18 cellular contexts compared by ENCODE assay signal in the genomic region with DNA sequence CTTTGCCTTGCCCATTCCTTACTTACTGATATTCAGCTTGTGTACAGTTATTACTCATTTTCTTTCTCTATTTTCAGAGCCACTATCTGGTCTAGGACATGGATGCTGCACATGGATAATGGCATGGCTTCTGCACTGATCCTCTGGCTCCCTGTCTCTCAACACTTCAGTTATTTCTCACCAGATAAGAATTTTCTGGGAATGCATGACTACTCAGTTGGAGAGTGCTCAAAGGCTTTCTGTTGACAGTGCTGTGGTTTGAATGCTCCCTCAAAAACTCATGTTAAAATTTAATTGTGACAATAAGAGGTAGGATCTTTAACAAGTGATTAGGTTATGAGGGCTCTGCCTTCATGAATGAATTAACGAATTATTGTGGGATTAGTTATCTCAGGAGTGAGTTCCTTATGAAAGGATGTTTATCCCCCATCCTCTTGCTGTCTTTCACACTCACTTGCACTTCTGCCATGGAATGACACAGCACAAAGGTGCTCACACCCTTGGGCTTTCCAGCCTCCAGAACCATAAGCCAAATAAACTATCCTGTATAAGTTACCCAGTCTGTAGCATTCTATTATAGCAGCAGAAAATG. TPM values are rescaled to one million over a fixed set of nuclear protein-coding genes. Genes with fewer than 3 reads are reported as not detected.
DNase-seq lines count a peak whose midpoint lies in the region; ATAC-seq and TF ChIP-seq lines count a peak whose summit lies in the region.
"Had no signal": no experiment of that assay in that cellular context is flagged by ENCODE, and none has a peak within 500 bp of the region (broad histone marks: within the 10 kb centered on the region; RNA-seq: fewer than 3 reads in every experiment).

No MANE protein-coding gene starts in this region.

- no peak overlapping the region for H3K27ac ChIP-seq in RWPE1
- no peak overlapping the region for H3K27ac ChIP-seq in Peyer's patch
- H3K27ac ChIP-seq in smooth muscle cell (ENCODE audit: low read depth) = no peak overlapping the region

- peak; percentile 93 for ATAC-seq in SK-N-SH treated with all-trans-retinoic acid at 6 μM for 48 hours
- ATAC-seq in GM19324 (IDR thresholded peaks at IDR 0.05; ENCODE audit: low FRiP score, unreplicated experiment) = no peak
- ATAC-seq: effector memory CD8-positive, alpha-beta T cell had no signal

- H3F3A ChIP-seq in smooth muscle cell (ENCODE audit: low read depth) = no peaks in the 10 kb centered on the region

- no peak overlapping the region for H2AFZ ChIP-seq in smooth muscle cell (ENCODE audit: low read depth)

- TF ChIP-seq POLR2A in Peyer's patch (IDR thresholded peaks at IDR 0.05) = no peak

- WGBS in smooth muscle cell (ENCODE audit: low lambda C conversion rate) = 23% methylated on average over 1 of the region's 1 CpG

- H3K79me2 ChIP-seq in smooth muscle cell (ENCODE audit: low read depth) = no peaks in the 10 kb centered on the region

- no peak overlapping the region for H3K4me2 ChIP-seq in smooth muscle cell

- no peaks in the 10 kb centered on the region for H3K36me3 ChIP-seq in Peyer's patch
- no peaks in the 10 kb centered on the region for H3K36me3 ChIP-seq in smooth muscle cell (ENCODE audit: low read depth)

- TF ChIP-seq CTCF in fibroblast of the aortic adventitia (IDR thresholded peaks at IDR 0.05; ENCODE audit: insufficient read depth, low read length) (no peak), RWPE1 (conservative IDR thresholded peaks at IDR 0.05; ENCODE audit: low read depth) (no peak), Peyer's patch (IDR thresholded peaks at IDR 0.05) (no peak), smooth muscle cell (IDR thresholded peaks at IDR 0.05; ENCODE audit: borderline replicate concordance, insufficient read depth, poor library complexity, severe bottlenecking) (no peak)

- H3K27me3 ChIP-seq in Peyer's patch (no peaks in the 10 kb centered on the region), smooth muscle cell (ENCODE audit: low read depth) (peaks cover 32% of the 10 kb centered on the region)

- POLR2A ChIA-PET in RWPE1 (lab: Yijun Ruan, JAX; ENCODE audit: low non-redundant PET) = no interaction called here

- DNase-seq in DMS79 treated with DMSO at 0.1 percent for 48 hours (lab: John Stamatoyannopoulos, UW) (peak; percentile 16), DMS79 (lab: John Stamatoyannopoulos, UW) (no peak), fibroblast of the aortic adventitia (ENCODE audit: low read depth) (peak; percentile 71), RWPE1 (ENCODE audit: low spot score) (no peak), Peyer's patch (no peak), smooth muscle cell (lab: John Stamatoyannopoulos, UW; ENCODE audit: unreplicated experiment) (no peak)
- DNase-seq: 8988T; activated CD4-positive, CD25-positive, alpha-beta regulatory T cell; anterior cingulate cortex; DND-41; effector memory CD8-positive, alpha-beta T cell; hippocampal formation; NCI-H187; NCI-H82; occipital lobe had no signal

- H3K4me1 ChIP-seq in Peyer's patch (no peaks in the 10 kb centered on the region), smooth muscle cell (ENCODE audit: low read depth) (no peaks in the 10 kb centered on the region)

- H4K20me1 ChIP-seq in smooth muscle cell (ENCODE audit: low read depth) = no peaks in the 10 kb centered on the region

- H3K4me3 ChIP-seq in fibroblast of the aortic adventitia (ENCODE audit: low read depth, low read length) (no peak overlapping the region), Peyer's patch (no peak overlapping the region), smooth muscle cell (no peak overlapping the region)
- H3K4me3 ChIP-seq: lung had no signal

- H3K9me3 ChIP-seq in Peyer's patch (no peaks in the 10 kb centered on the region), smooth muscle cell (replicated peaks; ENCODE audit: low read depth) (no peaks in the 10 kb centered on the region)

- H3K9ac ChIP-seq in smooth muscle cell (ENCODE audit: low read depth) = no peak overlapping the region

- CTCF ChIA-PET in RWPE1 (lab: Yijun Ruan, JAX) = interaction anchor here (0.6 to 0.7 kb wide), 2 partner anchors 29 to 49 kb away, joined by 3 read pairs; no protein-coding TSS in a partner anchor

TF ChIP-seq in SK-N-SH treated with all-trans-retinoic acid at 6 μM for 48 hours, 23 proteins besides CTCF, POLR2A, EP300 and RAD21:
- no peak for TF ChIP-seq CSDC2 (CRISPR knock-in tag; IDR thresholded peaks at IDR 0.05)
- TF ChIP-seq, protein P1, sequence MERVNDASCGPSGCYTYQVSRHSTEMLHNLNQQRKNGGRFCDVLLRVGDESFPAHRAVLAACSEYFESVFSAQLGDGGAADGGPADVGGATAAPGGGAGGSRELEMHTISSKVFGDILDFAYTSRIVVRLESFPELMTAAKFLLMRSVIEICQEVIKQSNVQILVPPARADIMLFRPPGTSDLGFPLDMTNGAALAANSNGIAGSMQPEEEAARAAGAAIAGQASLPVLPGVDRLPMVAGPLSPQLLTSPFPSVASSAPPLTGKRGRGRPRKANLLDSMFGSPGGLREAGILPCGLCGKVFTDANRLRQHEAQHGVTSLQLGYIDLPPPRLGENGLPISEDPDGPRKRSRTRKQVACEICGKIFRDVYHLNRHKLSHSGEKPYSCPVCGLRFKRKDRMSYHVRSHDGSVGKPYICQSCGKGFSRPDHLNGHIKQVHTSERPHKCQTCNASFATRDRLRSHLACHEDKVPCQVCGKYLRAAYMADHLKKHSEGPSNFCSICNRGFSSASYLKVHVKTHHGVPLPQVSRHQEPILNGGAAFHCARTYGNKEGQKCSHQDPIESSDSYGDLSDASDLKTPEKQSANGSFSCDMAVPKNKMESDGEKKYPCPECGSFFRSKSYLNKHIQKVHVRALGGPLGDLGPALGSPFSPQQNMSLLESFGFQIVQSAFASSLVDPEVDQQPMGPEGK (CRISPR knock-in tag; IDR thresholded peaks at IDR 0.05; ENCODE audit: borderline replicate concordance) = no peak
- no peak for TF ChIP-seq ZNF8 (CRISPR knock-in tag; IDR thresholded peaks at IDR 0.05)

RNA-seq across cellular contexts. Expression of a gene that starts 16.1 kb away (rescaled TPM):
- 0.08 TPM in 1 of 2 replicates, not detected in the other for total RNA-seq in fibroblast of the aortic adventitia (ENCODE audit: low replicate concordance)
- 10 to 100 TPM in 2 of 4 donors, 1 to 10 TPM in 2; 6.2 to 34.7 (median 9.7) TPM for total RNA-seq in Peyer's patch
- total RNA-seq in smooth muscle cell = not detected in 2 replicates
- not detected in 2 replicates for polyA plus RNA-seq in smooth muscle cell

Comparison
In these comparisons a context has a peak if more than half of its experiments do, and no peak if none do; other contexts are left out.
1. DNase-seq: peak in DMS79 treated with DMSO at 0.1 percent for 48 hours (single experiment) and fibroblast of the aortic adventitia (single experiment); none in DMS79 (single experiment), RWPE1 (single experiment), Peyer's patch (0 of 3) and smooth muscle cell (single experiment).